8 cellular contexts compared by ENCODE assay signal in the genomic region with DNA sequence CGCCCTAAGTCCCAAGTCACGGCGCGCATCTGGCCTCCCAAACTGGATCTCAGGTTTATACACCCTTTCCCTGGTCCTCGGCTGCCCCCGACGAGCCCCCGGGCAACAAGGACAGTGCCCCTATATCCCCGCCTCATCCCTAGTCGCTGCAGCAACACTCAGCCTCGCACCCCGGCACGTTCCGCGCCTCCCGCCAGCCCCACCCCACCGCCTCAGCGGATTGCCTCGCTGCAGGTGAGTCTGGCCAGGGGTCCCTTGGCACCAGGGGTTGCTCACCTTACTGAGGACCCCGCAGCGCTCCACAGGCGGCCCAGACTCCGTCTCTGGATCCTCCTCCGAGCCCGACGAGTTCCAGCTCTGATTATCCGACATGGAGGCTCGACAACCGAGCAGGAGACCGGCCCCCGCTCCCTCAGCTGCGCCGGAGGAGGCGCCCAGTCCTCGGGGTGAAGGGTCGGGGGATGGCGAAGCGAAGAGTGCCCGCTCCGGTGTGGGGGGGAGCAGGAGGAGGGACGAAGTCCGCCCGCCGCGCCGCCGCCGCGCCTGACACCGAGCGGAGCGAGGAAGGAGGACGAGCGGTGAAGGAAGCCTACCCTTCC. TPM values are rescaled to one million over a fixed set of nuclear protein-coding genes. Genes with fewer than 3 reads are reported as not detected.
DNase-seq lines count a peak whose midpoint lies in the region; ATAC-seq, FAIRE-seq and TF ChIP-seq lines count a peak whose summit lies in the region.

No MANE protein-coding gene starts in this region.

- intact Hi-C loops in Right ventricle myocardium superior (cut with DNase I), result loop anchor here (10.0 kb wide), 1 partner anchor 54 kb away; no protein-coding TSS in a partner anchor
- intact Hi-C loops in pancreas (cut with DNase I), result no loop called here
- intact Hi-C loops in uterus (cut with DNase I; ENCODE audit: low total_unique reads), result no loop called here

- H3K9ac ChIP-seq in NT2/D1 (ENCODE audit: insufficient read length, low read depth), result peak overlapping the region; percentile 92

- H3K4me3 ChIP-seq in NT2/D1 (ENCODE audit: insufficient read length, low read depth) (peak overlapping the region; percentile 88), pancreas (peak overlapping the region; percentile 67 to 85 (median 80)), uterus (peak overlapping the region; percentile 74 to 88)

- ATAC-seq in GM18861 (IDR thresholded peaks at IDR 0.05; ENCODE audit: unreplicated experiment) (peak; percentile 7), HG02763 (IDR thresholded peaks at IDR 0.05; ENCODE audit: unreplicated experiment) (peak; percentile 29), Right ventricle myocardium superior (ENCODE audit: poor library complexity) (peak; percentile 73), pancreas (peak; percentile 51 to 66 (median 62))
- ATAC-seq in activated naive CD4-positive, alpha-beta T cell treated with anti-CD3 and anti-CD28 coated beads, Interleukin-2, amount 50 U/mL, for 72 hours, result peak; percentile 43 to 50

- H3K36me3 ChIP-seq in NT2/D1 (ENCODE audit: insufficient read depth, insufficient read length, low read length), result no peaks in the 10 kb centered on the region
- no peaks in the 10 kb centered on the region for H3K36me3 ChIP-seq in pancreas
- H3K36me3 ChIP-seq in uterus, result no peaks in the 10 kb centered on the region

- no peaks in the 10 kb centered on the region for H3K9me3 Mint-ChIP-seq in activated naive CD4-positive, alpha-beta T cell treated with anti-CD3 and anti-CD28 coated beads, Interleukin-2, amount 50 U/mL, for 72 hours

- H3K27ac ChIP-seq in pancreas (peak overlapping the region; percentile 73 to 93 (median 84)), uterus (peak overlapping the region; percentile 89 to 96)

- H3K36me3 Mint-ChIP-seq in activated naive CD4-positive, alpha-beta T cell treated with anti-CD3 and anti-CD28 coated beads, Interleukin-2, amount 50 U/mL, for 72 hours, result peaks cover 15 to 27% of the 10 kb centered on the region in 2 donors

- FAIRE-seq in pancreas (lab: Jason Lieb, UNC), result no peak

- H3K27ac Mint-ChIP-seq in activated naive CD4-positive, alpha-beta T cell treated with anti-CD3 and anti-CD28 coated beads, Interleukin-2, amount 50 U/mL, for 72 hours, result peak overlapping the region; percentile 95 to 97

- no peak for TF ChIP-seq POLR2A in uterus (IDR thresholded peaks at IDR 0.05)

- H3K4me1 ChIP-seq in NT2/D1 (ENCODE audit: insufficient read depth, insufficient read length) (no peaks in the 10 kb centered on the region), pancreas (peaks cover 13 to 29% (median 13%) of the 10 kb centered on the region in 3 donors), uterus (peaks cover 0 to 5% of the 10 kb centered on the region in 2 donors)

- DNase-seq in NT2/D1 (ENCODE audit: low read depth, low spot score), result no peak
- peak; percentile 50 to 65 for DNase-seq in activated naive CD4-positive, alpha-beta T cell treated with anti-CD3 and anti-CD28 coated beads, Interleukin-2, amount 50 U/mL, for 72 hours (ENCODE audit: low spot score in 2 of 2)
- peak; percentile 71 for DNase-seq in Right ventricle myocardium superior
- peak in 5 of 6 donors; percentile 55 to 83 (median 72) for DNase-seq in pancreas
- DNase-seq in uterus, result peak in 1 of 2 donors; percentile 40
- DNase-seq in CD1c-positive myeloid dendritic cell (ENCODE audit: extremely low spot score), result no peak

- H3K9me3 ChIP-seq in NT2/D1 (ENCODE audit: insufficient read depth, low read length) (no peaks in the 10 kb centered on the region), pancreas (no peaks in the 10 kb centered on the region), uterus (no peaks in the 10 kb centered on the region)

- H3K27me3 ChIP-seq in NT2/D1 (ENCODE audit: insufficient read depth, insufficient read length) (no peaks in the 10 kb centered on the region), pancreas (no peaks in the 10 kb centered on the region), uterus (no peaks in the 10 kb centered on the region)

- TF ChIP-seq CTCF in pancreas (IDR thresholded peaks at IDR 0.05) (no peak), uterus (IDR thresholded peaks at IDR 0.05) (no peak)

- 0% methylated on average over 38 to 54 of the region's 54 CpGs for WGBS in pancreas, 2 donors

RNA-seq across cellular contexts. Expression of a gene that starts 0.5 kb away (rescaled TPM):
- 10 to 100 TPM; 30.3 to 32.5 TPM for total RNA-seq in activated naive CD4-positive, alpha-beta T cell treated with anti-CD3 and anti-CD28 coated beads, Interleukin-2, amount 50 U/mL, for 72 hours
- total RNA-seq in Right ventricle myocardium superior (32.1 TPM), pancreas (10 to 100 TPM; 10.2 to 22.7 (median 13.5) TPM), uterus (10 to 100 TPM; 36.9 to 65.8 (median 43.0) TPM)
- polyA plus RNA-seq in pancreas, result 1 to 10 TPM; 6.2 to 8.7 TPM

RNA-seq across cellular contexts. Expression of a gene that starts 0.8 kb away (rescaled TPM):
- 10 to 100 TPM; 35.4 to 44.7 TPM for total RNA-seq in activated naive CD4-positive, alpha-beta T cell treated with anti-CD3 and anti-CD28 coated beads, Interleukin-2, amount 50 U/mL, for 72 hours
- total RNA-seq in Right ventricle myocardium superior (20.6 TPM), pancreas (10 to 100 TPM in 5 of 6 donors, 1 to 10 TPM in 1; 9.8 to 18.5 (median 11.7) TPM), uterus (10 to 100 TPM; 27.9 to 81.6 (median 58.2) TPM)
- 1 to 10 TPM; 3.9 to 5.7 TPM for polyA plus RNA-seq in pancreas

Comparison
In these comparisons a context has a peak if more than half of its experiments do, and no peak if none do; other contexts are left out.
1. ATAC-seq: peak in every context shown above with its lines; median percentile 73 in Right ventricle myocardium superior; 62 in pancreas; 46 in activated naive CD4-positive, alpha-beta T cell treated with anti-CD3 and anti-CD28 coated beads, Interleukin-2, amount 50 U/mL, for 72 hours; 29 in HG02763; 7 in GM18861.
2. DNase-seq: peak in activated naive CD4-positive, alpha-beta T cell treated with anti-CD3 and anti-CD28 coated beads, Interleukin-2, amount 50 U/mL, for 72 hours (2 of 2), Right ventricle myocardium superior (single experiment) and pancreas (5 of 6); none in NT2/D1 (single experiment) and CD1c-positive myeloid dendritic cell (single experiment).
3. Peak in every context shown above with its lines, with median percentiles within 50 percentile points of each other: H3K4me3 ChIP-seq.